In genomic region chrX:153691032-153691827, GRCh38 we compare ENCODE assay signal across 1 cellular context.
TF ChIP-seq lines count a peak whose summit lies in the region.

No MANE protein-coding gene starts in this region.

TF ChIP-seq in HepG2, 621 proteins besides CTCF, POLR2A, EP300 and RAD21:
- TF ChIP-seq RBFOX2 (IDR thresholded peaks at IDR 0.05; ENCODE audit: low read depth, low read length) (peak; percentile 79), ZNF263 (CRISPR knock-in tag; IDR thresholded peaks at IDR 0.05) (peak; percentile 48; the same call in 1 of the 2 replicates), ZC3H13 (CRISPR knock-in tag; IDR thresholded peaks at IDR 0.05) (peak; percentile 19; the same call in 1 of the 2 replicates), AGO1 (IDR thresholded peaks at IDR 0.05; ENCODE audit: low read depth, low read length, poor library complexity, severe bottlenecking) (peak; percentile 25)
